ENCODE assay signal across 1 cellular context in genomic region chr2:45759310-45759851, GRCh38.
TF ChIP-seq lines count a peak whose summit lies in the region.

No MANE protein-coding gene starts in this region.

TF ChIP-seq in HEK293, 187 proteins besides CTCF, POLR2A, EP300 and RAD21 (continued from another document):
- TF ChIP-seq KLF1 (tag by site-specific recombination; IDR thresholded peaks at IDR 0.05) (no peak), ZFP69B (tag by site-specific recombination; IDR thresholded peaks at IDR 0.05) (no peak), ZIC2 (tag by site-specific recombination; IDR thresholded peaks at IDR 0.05) (no peak), ZNF707 (tag by site-specific recombination; IDR thresholded peaks at IDR 0.05) (no peak), ZNF423 (tag by site-specific recombination; IDR thresholded peaks at IDR 0.05) (no peak), ZNF621 (tag by site-specific recombination; IDR thresholded peaks at IDR 0.05) (no peak), ZNF776 (tag by site-specific recombination; IDR thresholded peaks at IDR 0.05; ENCODE audit: borderline replicate concordance) (no peak), ZNF514 (tag by site-specific recombination; IDR thresholded peaks at IDR 0.05) (no peak), ZNF837 (tag by site-specific recombination; IDR thresholded peaks at IDR 0.05) (no peak), ZNF629 (tag by site-specific recombination; IDR thresholded peaks at IDR 0.05) (peak; percentile 56), WT1 (tag by site-specific recombination; IDR thresholded peaks at IDR 0.05) (no peak), ZBTB49 (tag by site-specific recombination; IDR thresholded peaks at IDR 0.05; ENCODE audit: low read depth) (no peak), YY1 (tag by site-specific recombination; IDR thresholded peaks at IDR 0.05) (no peak), ZNF670 (tag by site-specific recombination; IDR thresholded peaks at IDR 0.05; ENCODE audit: low read depth) (no peak), SP7 (tag by site-specific recombination; IDR thresholded peaks at IDR 0.05) (peak; percentile 42; the same call in 1 of the 2 replicates), HIC1 (tag by site-specific recombination; IDR thresholded peaks at IDR 0.05) (no peak), ZNF791 (tag by site-specific recombination; IDR thresholded peaks at IDR 0.05) (no peak), ZNF549 (tag by site-specific recombination; IDR thresholded peaks at IDR 0.05) (no peak), ZNF335 (tag by site-specific recombination; conservative IDR thresholded peaks at IDR 0.05) (no peak), ZNF350 (tag by site-specific recombination; IDR thresholded peaks at IDR 0.05) (no peak), BCL11A (tag by site-specific recombination; IDR thresholded peaks at IDR 0.05; ENCODE audit: low read depth) (no peak), SALL2 (tag by site-specific recombination; IDR thresholded peaks at IDR 0.05; ENCODE audit: borderline replicate concordance) (no peak), ELK4 (IDR thresholded peaks at IDR 0.05; ENCODE audit: borderline replicate concordance, low read depth, low read length) (no peak), KLF17 (tag by site-specific recombination; IDR thresholded peaks at IDR 0.05) (no peak), ZNF76 (tag by site-specific recombination; IDR thresholded peaks at IDR 0.05; ENCODE audit: borderline replicate concordance, low read depth) (no peak), GLI2 (tag by site-specific recombination; IDR thresholded peaks at IDR 0.05; ENCODE audit: borderline replicate concordance, low read depth) (no peak), PRDM2 (tag by site-specific recombination; IDR thresholded peaks at IDR 0.05; ENCODE audit: borderline replicate concordance) (no peak), HOXD13 (CRISPR knock-in tag; IDR thresholded peaks at IDR 0.05; ENCODE audit: borderline replicate concordance) (no peak), KLF10 (tag by site-specific recombination; IDR thresholded peaks at IDR 0.05) (no peak), ZNF404 (tag by site-specific recombination; IDR thresholded peaks at IDR 0.05) (no peak), ZNF654 (tag by site-specific recombination; IDR thresholded peaks at IDR 0.05; ENCODE audit: low read depth) (no peak), GLIS2 (tag by site-specific recombination; IDR thresholded peaks at IDR 0.05) (no peak), ZNF175 (tag by site-specific recombination; IDR thresholded peaks at IDR 0.05) (no peak), ZNF366 (tag by site-specific recombination; conservative IDR thresholded peaks at IDR 0.05) (peak; percentile 40; the same call in 1 of the 2 replicates), ZNF26 (tag by site-specific recombination; IDR thresholded peaks at IDR 0.05) (no peak), ZSCAN16 (tag by site-specific recombination; IDR thresholded peaks at IDR 0.05) (no peak), ZBTB11 (tag by site-specific recombination; conservative IDR thresholded peaks at IDR 0.05; ENCODE audit: low read depth) (no peak), MEIS1 (CRISPR knock-in tag; IDR thresholded peaks at IDR 0.05; ENCODE audit: borderline replicate concordance) (no peak), ZNF558 (tag by site-specific recombination; IDR thresholded peaks at IDR 0.05) (no peak)
- TF ChIP-seq, protein P1, sequence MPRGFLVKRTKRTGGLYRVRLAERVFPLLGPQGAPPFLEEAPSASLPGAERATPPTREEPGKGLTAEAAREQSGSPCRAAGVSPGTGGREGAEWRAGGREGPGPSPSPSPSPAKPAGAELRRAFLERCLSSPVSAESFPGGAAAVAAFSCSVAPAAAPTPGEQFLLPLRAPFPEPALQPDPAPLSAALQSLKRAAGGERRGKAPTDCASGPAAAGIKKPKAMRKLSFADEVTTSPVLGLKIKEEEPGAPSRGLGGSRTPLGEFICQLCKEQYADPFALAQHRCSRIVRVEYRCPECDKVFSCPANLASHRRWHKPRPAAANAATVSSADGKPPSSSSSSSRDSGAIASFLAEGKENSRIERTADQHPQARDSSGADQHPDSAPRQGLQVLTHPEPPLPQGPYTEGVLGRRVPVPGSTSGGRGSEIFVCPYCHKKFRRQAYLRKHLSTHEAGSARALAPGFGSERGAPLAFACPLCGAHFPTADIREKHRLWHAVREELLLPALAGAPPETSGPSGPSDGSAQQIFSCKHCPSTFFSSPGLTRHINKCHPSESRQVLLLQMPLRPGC (tag by site-specific recombination; IDR thresholded peaks at IDR 0.05): no peak
- TF ChIP-seq, protein P2, sequence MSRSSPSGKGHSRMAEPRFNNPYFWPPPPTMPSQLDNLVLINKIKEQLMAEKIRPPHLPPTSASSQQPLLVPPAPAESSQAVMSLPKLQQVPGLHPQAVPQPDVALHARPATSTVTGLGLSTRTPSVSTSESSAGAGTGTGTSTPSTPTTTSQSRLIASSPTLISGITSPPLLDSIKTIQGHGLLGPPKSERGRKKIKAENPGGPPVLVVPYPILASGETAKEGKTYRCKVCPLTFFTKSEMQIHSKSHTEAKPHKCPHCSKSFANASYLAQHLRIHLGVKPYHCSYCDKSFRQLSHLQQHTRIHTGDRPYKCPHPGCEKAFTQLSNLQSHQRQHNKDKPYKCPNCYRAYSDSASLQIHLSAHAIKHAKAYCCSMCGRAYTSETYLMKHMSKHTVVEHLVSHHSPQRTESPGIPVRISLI (tag by site-specific recombination; IDR thresholded peaks at IDR 0.05): no peak
